In the genomic region with DNA sequence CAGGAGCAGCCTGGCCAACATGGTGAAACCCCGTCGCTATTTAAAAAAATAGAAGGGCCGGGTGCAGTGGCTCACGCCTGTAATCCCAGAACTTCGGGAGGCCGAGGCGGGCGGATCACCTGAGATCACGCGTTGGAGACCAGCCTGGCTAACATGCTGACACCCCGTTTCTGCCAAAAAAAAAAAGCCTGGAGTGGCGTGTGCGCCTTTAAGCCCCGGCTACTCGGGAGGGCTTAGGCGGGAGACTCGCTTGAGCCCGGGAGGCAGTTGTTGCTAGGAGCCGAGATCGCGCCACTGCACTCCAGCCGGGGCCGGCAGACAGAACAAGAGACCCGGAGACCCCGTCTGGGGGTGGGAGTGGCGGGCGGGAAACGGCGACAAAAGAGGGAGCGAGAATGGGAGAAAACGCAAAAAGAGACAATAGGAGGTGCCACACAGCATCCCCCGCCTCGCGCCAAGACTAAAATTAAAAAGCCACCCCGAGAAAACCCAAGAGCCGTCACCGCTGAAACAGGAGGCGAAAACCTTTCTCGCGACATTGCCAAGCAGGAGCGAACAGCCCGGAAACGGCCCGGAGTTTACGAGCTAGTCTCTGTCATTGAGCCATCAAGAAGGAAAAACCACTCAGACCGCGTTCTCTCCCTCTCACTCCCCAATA, we compare ENCODE assay signal across 1 cellular context.
A peak's percentile ranks its signal among the peaks of the same experiment; 100 is the strongest.
TF ChIP-seq lines count a peak whose summit lies in the region.
"Not testable (repeated sequence)": the region's sequence is repeated elsewhere in the genome, so short reads cannot be mapped to it uniquely, and the experiment has no call there.

No MANE protein-coding gene starts in this region.

TF ChIP-seq in K562, 482 proteins besides CTCF, POLR2A, EP300 and RAD21 (continued from another document and continues in another):
- TF ChIP-seq, protein P1, sequence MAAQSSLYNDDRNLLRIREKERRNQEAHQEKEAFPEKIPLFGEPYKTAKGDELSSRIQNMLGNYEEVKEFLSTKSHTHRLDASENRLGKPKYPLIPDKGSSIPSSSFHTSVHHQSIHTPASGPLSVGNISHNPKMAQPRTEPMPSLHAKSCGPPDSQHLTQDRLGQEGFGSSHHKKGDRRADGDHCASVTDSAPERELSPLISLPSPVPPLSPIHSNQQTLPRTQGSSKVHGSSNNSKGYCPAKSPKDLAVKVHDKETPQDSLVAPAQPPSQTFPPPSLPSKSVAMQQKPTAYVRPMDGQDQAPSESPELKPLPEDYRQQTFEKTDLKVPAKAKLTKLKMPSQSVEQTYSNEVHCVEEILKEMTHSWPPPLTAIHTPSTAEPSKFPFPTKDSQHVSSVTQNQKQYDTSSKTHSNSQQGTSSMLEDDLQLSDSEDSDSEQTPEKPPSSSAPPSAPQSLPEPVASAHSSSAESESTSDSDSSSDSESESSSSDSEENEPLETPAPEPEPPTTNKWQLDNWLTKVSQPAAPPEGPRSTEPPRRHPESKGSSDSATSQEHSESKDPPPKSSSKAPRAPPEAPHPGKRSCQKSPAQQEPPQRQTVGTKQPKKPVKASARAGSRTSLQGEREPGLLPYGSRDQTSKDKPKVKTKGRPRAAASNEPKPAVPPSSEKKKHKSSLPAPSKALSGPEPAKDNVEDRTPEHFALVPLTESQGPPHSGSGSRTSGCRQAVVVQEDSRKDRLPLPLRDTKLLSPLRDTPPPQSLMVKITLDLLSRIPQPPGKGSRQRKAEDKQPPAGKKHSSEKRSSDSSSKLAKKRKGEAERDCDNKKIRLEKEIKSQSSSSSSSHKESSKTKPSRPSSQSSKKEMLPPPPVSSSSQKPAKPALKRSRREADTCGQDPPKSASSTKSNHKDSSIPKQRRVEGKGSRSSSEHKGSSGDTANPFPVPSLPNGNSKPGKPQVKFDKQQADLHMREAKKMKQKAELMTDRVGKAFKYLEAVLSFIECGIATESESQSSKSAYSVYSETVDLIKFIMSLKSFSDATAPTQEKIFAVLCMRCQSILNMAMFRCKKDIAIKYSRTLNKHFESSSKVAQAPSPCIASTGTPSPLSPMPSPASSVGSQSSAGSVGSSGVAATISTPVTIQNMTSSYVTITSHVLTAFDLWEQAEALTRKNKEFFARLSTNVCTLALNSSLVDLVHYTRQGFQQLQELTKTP (IDR thresholded peaks at IDR 0.05; ENCODE audit: low read depth in 1 of 2, partially characterized antibody in 2 of 2) = peak; percentile 67 to 92
- TF ChIP-seq RNF2 (IDR thresholded peaks at IDR 0.05) (0 out of 2 replicates have a peak, but pooled peaks have one; percentile 11), ASH1L (IDR thresholded peaks at IDR 0.05; ENCODE audit: borderline replicate concordance, low read depth, partially characterized antibody) (peak; percentile 71), FOXM1 (CRISPR knock-in tag; IDR thresholded peaks at IDR 0.05; ENCODE audit: low read depth) (0 out of 2 replicates have a peak, but pooled peaks have one; percentile 50), ZFP30 (CRISPR knock-in tag; IDR thresholded peaks at IDR 0.05; ENCODE audit: borderline replicate concordance) (peak; percentile 94; the same call in 1 of the 2 replicates), SMAD4 (CRISPR knock-in tag; conservative IDR thresholded peaks at IDR 0.05) (peak; percentile 91), MEIS2 (IDR thresholded peaks at IDR 0.05; ENCODE audit: partially characterized antibody) (peak; percentile 39), ARID1B (IDR thresholded peaks at IDR 0.05) (peak; percentile 51; the same call in 1 of the 2 replicates), CHCHD3 (CRISPR knock-in tag; IDR thresholded peaks at IDR 0.05) (peak; percentile 99), RBM14 (IDR thresholded peaks at IDR 0.05; ENCODE audit: borderline replicate concordance, insufficient read depth, low read depth, low read length) (peak; percentile 100), KDM4B (IDR thresholded peaks at IDR 0.05; ENCODE audit: borderline replicate concordance in 2 of 2, low read depth in 1 of 2) (0 out of 4 replicates have a peak, but pooled peaks of 1 of the 2 experiments have one; percentile 61), PML (IDR thresholded peaks at IDR 0.05; ENCODE audit: low read length) (peak; percentile 43; the same call in 1 of the 2 replicates), NCOA4 (IDR thresholded peaks at IDR 0.05; ENCODE audit: partially characterized antibody) (peak; percentile 81), PYGO2 (tag; IDR thresholded peaks at IDR 0.05) (peak; percentile 71; the same call in 1 of the 2 replicates), MED1 (CRISPR knock-in tag; IDR thresholded peaks at IDR 0.05; ENCODE audit: borderline replicate concordance) (peak; percentile 60; the same call in 1 of the 2 replicates), KLF10 (CRISPR knock-in tag; IDR thresholded peaks at IDR 0.05) (peak; percentile 94), PHF21A (IDR thresholded peaks at IDR 0.05; ENCODE audit: borderline replicate concordance, low read depth) (peak; percentile 61; the same call in 1 of the 2 replicates), PCBP1 (IDR thresholded peaks at IDR 0.05; ENCODE audit: low read depth, low read length, poor library complexity, severe bottlenecking) (peak; percentile 62), ZNF780A (CRISPR knock-in tag; IDR thresholded peaks at IDR 0.05) (peak; percentile 95)
- TF ChIP-seq FOXM1 (IDR thresholded peaks at IDR 0.05; ENCODE audit: low read depth) = not testable (repeated sequence)
- TF ChIP-seq, protein P2, sequence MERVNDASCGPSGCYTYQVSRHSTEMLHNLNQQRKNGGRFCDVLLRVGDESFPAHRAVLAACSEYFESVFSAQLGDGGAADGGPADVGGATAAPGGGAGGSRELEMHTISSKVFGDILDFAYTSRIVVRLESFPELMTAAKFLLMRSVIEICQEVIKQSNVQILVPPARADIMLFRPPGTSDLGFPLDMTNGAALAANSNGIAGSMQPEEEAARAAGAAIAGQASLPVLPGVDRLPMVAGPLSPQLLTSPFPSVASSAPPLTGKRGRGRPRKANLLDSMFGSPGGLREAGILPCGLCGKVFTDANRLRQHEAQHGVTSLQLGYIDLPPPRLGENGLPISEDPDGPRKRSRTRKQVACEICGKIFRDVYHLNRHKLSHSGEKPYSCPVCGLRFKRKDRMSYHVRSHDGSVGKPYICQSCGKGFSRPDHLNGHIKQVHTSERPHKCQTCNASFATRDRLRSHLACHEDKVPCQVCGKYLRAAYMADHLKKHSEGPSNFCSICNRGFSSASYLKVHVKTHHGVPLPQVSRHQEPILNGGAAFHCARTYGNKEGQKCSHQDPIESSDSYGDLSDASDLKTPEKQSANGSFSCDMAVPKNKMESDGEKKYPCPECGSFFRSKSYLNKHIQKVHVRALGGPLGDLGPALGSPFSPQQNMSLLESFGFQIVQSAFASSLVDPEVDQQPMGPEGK (CRISPR knock-in tag; IDR thresholded peaks at IDR 0.05; ENCODE audit: borderline replicate concordance) = peak; percentile 96
- TF ChIP-seq, protein P3, sequence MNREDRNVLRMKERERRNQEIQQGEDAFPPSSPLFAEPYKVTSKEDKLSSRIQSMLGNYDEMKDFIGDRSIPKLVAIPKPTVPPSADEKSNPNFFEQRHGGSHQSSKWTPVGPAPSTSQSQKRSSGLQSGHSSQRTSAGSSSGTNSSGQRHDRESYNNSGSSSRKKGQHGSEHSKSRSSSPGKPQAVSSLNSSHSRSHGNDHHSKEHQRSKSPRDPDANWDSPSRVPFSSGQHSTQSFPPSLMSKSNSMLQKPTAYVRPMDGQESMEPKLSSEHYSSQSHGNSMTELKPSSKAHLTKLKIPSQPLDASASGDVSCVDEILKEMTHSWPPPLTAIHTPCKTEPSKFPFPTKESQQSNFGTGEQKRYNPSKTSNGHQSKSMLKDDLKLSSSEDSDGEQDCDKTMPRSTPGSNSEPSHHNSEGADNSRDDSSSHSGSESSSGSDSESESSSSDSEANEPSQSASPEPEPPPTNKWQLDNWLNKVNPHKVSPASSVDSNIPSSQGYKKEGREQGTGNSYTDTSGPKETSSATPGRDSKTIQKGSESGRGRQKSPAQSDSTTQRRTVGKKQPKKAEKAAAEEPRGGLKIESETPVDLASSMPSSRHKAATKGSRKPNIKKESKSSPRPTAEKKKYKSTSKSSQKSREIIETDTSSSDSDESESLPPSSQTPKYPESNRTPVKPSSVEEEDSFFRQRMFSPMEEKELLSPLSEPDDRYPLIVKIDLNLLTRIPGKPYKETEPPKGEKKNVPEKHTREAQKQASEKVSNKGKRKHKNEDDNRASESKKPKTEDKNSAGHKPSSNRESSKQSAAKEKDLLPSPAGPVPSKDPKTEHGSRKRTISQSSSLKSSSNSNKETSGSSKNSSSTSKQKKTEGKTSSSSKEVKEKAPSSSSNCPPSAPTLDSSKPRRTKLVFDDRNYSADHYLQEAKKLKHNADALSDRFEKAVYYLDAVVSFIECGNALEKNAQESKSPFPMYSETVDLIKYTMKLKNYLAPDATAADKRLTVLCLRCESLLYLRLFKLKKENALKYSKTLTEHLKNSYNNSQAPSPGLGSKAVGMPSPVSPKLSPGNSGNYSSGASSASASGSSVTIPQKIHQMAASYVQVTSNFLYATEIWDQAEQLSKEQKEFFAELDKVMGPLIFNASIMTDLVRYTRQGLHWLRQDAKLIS (CRISPR knock-in tag; IDR thresholded peaks at IDR 0.05) = peak; percentile 94
- TF ChIP-seq, protein P4, sequence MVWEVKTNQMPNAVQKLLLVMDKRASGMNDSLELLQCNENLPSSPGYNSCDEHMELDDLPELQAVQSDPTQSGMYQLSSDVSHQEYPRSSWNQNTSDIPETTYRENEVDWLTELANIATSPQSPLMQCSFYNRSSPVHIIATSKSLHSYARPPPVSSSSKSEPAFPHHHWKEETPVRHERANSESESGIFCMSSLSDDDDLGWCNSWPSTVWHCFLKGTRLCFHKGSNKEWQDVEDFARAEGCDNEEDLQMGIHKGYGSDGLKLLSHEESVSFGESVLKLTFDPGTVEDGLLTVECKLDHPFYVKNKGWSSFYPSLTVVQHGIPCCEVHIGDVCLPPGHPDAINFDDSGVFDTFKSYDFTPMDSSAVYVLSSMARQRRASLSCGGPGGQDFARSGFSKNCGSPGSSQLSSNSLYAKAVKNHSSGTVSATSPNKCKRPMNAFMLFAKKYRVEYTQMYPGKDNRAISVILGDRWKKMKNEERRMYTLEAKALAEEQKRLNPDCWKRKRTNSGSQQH (CRISPR knock-in tag; IDR thresholded peaks at IDR 0.05) = peak; percentile 100
- TF ChIP-seq, protein P5, sequence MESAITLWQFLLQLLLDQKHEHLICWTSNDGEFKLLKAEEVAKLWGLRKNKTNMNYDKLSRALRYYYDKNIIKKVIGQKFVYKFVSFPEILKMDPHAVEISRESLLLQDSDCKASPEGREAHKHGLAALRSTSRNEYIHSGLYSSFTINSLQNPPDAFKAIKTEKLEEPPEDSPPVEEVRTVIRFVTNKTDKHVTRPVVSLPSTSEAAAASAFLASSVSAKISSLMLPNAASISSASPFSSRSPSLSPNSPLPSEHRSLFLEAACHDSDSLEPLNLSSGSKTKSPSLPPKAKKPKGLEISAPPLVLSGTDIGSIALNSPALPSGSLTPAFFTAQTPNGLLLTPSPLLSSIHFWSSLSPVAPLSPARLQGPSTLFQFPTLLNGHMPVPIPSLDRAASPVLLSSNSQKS (CRISPR knock-in tag; IDR thresholded peaks at IDR 0.05) = peak; percentile 93
- TF ChIP-seq, protein P6, sequence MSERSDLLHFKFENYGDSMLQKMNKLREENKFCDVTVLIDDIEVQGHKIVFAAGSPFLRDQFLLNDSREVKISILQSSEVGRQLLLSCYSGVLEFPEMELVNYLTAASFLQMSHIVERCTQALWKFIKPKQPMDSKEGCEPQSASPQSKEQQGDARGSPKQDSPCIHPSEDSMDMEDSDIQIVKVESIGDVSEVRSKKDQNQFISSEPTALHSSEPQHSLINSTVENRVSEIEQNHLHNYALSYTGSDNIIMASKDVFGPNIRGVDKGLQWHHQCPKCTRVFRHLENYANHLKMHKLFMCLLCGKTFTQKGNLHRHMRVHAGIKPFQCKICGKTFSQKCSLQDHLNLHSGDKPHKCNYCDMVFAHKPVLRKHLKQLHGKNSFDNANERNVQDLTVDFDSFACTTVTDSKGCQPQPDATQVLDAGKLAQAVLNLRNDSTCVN (CRISPR knock-in tag; IDR thresholded peaks at IDR 0.05) = peak; percentile 100
- TF ChIP-seq, protein P7, sequence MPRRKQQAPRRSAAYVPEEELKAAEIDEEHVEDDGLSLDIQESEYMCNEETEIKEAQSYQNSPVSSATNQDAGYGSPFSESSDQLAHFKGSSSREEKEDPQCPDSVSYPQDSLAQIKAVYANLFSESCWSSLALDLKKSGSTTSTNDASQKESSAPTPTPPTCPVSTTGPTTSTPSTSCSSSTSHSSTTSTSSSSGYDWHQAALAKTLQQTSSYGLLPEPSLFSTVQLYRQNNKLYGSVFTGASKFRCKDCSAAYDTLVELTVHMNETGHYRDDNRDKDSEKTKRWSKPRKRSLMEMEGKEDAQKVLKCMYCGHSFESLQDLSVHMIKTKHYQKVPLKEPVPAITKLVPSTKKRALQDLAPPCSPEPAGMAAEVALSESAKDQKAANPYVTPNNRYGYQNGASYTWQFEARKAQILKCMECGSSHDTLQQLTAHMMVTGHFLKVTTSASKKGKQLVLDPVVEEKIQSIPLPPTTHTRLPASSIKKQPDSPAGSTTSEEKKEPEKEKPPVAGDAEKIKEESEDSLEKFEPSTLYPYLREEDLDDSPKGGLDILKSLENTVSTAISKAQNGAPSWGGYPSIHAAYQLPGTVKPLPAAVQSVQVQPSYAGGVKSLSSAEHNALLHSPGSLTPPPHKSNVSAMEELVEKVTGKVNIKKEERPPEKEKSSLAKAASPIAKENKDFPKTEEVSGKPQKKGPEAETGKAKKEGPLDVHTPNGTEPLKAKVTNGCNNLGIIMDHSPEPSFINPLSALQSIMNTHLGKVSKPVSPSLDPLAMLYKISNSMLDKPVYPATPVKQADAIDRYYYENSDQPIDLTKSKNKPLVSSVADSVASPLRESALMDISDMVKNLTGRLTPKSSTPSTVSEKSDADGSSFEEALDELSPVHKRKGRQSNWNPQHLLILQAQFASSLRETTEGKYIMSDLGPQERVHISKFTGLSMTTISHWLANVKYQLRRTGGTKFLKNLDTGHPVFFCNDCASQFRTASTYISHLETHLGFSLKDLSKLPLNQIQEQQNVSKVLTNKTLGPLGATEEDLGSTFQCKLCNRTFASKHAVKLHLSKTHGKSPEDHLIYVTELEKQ (CRISPR knock-in tag; IDR thresholded peaks at IDR 0.05) = 0 out of 2 replicates have a peak, but pooled peaks have one; percentile 45
- TF ChIP-seq, protein P8, sequence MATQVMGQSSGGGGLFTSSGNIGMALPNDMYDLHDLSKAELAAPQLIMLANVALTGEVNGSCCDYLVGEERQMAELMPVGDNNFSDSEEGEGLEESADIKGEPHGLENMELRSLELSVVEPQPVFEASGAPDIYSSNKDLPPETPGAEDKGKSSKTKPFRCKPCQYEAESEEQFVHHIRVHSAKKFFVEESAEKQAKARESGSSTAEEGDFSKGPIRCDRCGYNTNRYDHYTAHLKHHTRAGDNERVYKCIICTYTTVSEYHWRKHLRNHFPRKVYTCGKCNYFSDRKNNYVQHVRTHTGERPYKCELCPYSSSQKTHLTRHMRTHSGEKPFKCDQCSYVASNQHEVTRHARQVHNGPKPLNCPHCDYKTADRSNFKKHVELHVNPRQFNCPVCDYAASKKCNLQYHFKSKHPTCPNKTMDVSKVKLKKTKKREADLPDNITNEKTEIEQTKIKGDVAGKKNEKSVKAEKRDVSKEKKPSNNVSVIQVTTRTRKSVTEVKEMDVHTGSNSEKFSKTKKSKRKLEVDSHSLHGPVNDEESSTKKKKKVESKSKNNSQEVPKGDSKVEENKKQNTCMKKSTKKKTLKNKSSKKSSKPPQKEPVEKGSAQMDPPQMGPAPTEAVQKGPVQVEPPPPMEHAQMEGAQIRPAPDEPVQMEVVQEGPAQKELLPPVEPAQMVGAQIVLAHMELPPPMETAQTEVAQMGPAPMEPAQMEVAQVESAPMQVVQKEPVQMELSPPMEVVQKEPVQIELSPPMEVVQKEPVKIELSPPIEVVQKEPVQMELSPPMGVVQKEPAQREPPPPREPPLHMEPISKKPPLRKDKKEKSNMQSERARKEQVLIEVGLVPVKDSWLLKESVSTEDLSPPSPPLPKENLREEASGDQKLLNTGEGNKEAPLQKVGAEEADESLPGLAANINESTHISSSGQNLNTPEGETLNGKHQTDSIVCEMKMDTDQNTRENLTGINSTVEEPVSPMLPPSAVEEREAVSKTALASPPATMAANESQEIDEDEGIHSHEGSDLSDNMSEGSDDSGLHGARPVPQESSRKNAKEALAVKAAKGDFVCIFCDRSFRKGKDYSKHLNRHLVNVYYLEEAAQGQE (CRISPR knock-in tag; IDR thresholded peaks at IDR 0.05; ENCODE audit: low read depth) = peak; percentile 71; the same call in 1 of the 2 replicates
- TF ChIP-seq, protein P9, sequence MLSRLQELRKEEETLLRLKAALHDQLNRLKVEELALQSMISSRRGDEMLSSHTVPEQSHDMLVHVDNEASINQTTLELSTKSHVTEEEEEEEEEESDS (CRISPR knock-in tag; IDR thresholded peaks at IDR 0.05) = peak; percentile 57; the same call in 1 of the 2 replicates
